ENCODE assay signal across 2 cellular contexts in the genomic region with DNA sequence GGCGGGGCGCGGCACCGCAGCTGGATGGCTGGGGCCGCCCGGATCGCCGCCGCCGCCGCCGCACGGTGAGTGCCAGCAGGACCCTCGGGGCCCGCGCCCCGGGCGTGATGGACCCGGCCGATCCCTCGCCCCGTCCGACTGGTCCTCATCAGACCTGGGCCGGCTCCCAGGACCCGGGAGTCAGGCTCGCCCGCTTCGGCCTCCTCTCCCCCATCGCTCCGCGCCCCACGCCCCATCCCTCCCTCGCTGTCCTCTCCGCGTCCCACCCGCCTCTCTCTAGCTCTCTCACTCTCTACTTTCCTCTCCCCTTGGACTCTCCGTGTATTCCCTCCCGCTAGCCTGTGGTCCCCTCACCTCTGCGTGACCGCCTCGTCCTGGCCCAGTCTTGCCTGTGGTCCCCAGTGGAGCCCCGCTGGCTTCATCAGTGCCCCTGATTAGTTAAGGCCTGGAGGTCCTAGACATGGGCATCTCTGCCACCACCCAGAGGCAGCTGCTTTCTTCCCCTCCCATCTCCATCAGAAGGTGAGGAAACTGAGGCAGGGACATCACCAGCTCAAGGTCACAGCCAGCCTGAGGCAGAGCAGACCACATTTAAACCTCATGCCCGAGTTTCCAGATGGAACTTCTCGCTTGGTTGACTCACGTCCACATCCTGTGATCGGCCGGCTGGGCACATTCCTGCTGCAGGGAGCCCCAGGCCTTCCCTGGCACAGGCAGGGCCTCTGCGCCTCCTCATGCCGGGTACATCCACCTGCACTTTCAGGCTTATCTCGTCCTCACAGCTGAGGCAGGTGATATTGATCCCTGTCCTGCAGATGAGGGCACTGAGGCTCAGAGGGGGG.
A peak's percentile ranks its signal among the peaks of the same experiment; 100 is the strongest.
TF ChIP-seq lines count a peak whose summit lies in the region.

No MANE protein-coding gene starts in this region.

TF ChIP-seq in H1, 55 proteins besides CTCF, POLR2A, EP300 and RAD21:
- TF ChIP-seq, protein P1, sequence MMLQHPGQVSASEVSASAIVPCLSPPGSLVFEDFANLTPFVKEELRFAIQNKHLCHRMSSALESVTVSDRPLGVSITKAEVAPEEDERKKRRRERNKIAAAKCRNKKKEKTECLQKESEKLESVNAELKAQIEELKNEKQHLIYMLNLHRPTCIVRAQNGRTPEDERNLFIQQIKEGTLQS (IDR thresholded peaks at IDR 0.05; ENCODE audit: insufficient read depth, low read depth, low read length) = no peak
- TF ChIP-seq PHF8 (conservative IDR thresholded peaks at IDR 0.05; ENCODE audit: low read depth, low read length) (peak; percentile 62), SP1 (IDR thresholded peaks at IDR 0.05; ENCODE audit: low read depth, low read length) (no peak), YY1 (IDR thresholded peaks at IDR 0.05; ENCODE audit: low read depth, low read length) (no peak), BCL11A (IDR thresholded peaks at IDR 0.05; ENCODE audit: low read depth in 2 of 2, low read length in 2 of 2) (no peak), NRF1 (IDR thresholded peaks at IDR 0.05; ENCODE audit: low read depth, low read length) (no peak), CREB1 (IDR thresholded peaks at IDR 0.05) (no peak), SRF (IDR thresholded peaks at IDR 0.05; ENCODE audit: low read depth, low read length) (no peak)
TF ChIP-seq in H1: peak in this region for 1.

TF ChIP-seq in GM12891, 5 proteins besides CTCF, POLR2A, EP300 and RAD21:
- TF ChIP-seq SPI1 (IDR thresholded peaks at IDR 0.05; ENCODE audit: low read depth, low read length) = no peak
- no peak for TF ChIP-seq TAF1 (IDR thresholded peaks at IDR 0.05; ENCODE audit: low read depth, low read length)
- no peak for TF ChIP-seq POU2F2 (IDR thresholded peaks at IDR 0.05; ENCODE audit: low read depth, low read length)
- no peak for TF ChIP-seq POLR2AphosphoS5 (IDR thresholded peaks at IDR 0.05; ENCODE audit: low read depth, low read length)
- TF ChIP-seq PAX5 (IDR thresholded peaks at IDR 0.05; ENCODE audit: insufficient read depth, low read length, severe bottlenecking) = no peak
